8 cellular contexts compared by ENCODE assay signal in the genomic region with DNA sequence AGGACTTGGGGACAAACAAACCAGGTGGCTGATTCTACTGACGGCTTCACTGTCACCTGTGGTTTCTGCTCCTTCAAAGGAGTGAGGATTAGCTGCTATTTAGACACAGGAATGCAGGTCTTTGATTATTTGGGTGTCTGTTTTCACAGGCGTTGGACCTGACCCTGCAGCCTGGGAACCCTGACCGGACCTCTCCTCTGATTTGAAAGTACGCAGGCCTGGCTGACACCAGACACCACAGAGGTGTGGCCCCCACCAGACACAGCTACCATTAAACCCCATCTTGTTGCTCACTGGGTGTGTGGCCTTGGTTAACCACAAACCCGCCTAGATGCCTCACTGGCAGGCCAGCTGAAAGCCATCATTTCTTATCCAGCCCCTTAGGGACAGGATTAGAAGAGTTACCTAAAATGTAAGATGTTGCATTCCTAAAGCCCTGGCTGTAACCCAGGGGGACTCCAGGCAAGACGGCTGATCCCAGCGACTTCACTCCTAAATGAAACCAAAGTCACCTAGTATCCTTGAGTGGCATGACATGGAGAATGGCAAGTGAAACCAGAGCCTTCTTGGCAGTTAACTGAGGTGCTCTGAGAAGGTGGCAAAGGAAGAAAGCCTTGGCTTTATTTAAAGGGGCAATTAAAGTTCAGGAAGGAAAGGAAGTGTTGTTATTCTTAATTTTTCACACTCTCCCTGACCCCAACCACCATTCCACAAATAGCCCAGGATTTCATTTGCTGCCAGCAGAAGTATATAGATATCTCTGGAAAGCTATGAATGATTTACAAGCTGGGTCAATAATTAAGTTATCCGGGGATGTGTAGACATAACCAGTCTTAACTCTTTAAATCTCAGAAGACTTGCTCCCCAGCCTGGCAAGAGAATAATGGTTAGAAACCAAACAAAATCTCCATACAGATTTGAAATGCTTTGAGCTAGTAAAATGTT.
DNase-seq lines count a peak whose midpoint lies in the region; ATAC-seq and TF ChIP-seq lines count a peak whose summit lies in the region.

No MANE protein-coding gene starts in this region.

- peaks cover 0 to 5% (median 0%) of the 10 kb centered on the region in 7 donors for H3K4me1 Mint-ChIP-seq in naive thymus-derived CD4-positive, alpha-beta T cell

- no peaks in the 10 kb centered on the region for H3K36me3 Mint-ChIP-seq in naive thymus-derived CD4-positive, alpha-beta T cell

- peaks cover 17 to 37% of the 10 kb centered on the region in 2 donors for H3K4me1 ChIP-seq in thyroid gland
- H3K4me1 ChIP-seq in naive thymus-derived CD4-positive, alpha-beta T cell (ENCODE audit: control insufficient read depth in 2 of 2, insufficient read depth in 2 of 2, low read length in 2 of 2): no peaks in the 10 kb centered on the region

- H3K27ac ChIP-seq in thyroid gland: peak overlapping the region; percentile 76 to 95 (median 84)
- H3K27ac ChIP-seq in naive thymus-derived CD4-positive, alpha-beta T cell (ENCODE audit: low read depth, low read length): no peak overlapping the region

- DNase-seq in A172 (ENCODE audit: low spot score) (peak; percentile 84), LHCN-M2 (ENCODE audit: low read depth) (peak; percentile 85), thyroid gland (peak; percentile 45 to 70), cortex of kidney (lab: John Stamatoyannopoulos, UW) (no peak), NCI-H1436 treated with DMSO at 0.1 percent for 48 hours (lab: John Stamatoyannopoulos, UW) (no peak)
- no peak for DNase-seq in naive thymus-derived CD4-positive, alpha-beta T cell

- no peak overlapping the region for H3K27ac Mint-ChIP-seq in naive thymus-derived CD4-positive, alpha-beta T cell

- H3K4me3 ChIP-seq in thyroid gland (replicated peaks in 1 of 3): no peak overlapping the region
- H3K4me3 ChIP-seq in naive thymus-derived CD4-positive, alpha-beta T cell (ENCODE audit: low read length): no peak overlapping the region

- TF ChIP-seq CTCF in thyroid gland (IDR thresholded peaks at IDR 0.05): no peak

- CTCF ChIA-PET in naive thymus-derived CD4-positive, alpha-beta T cell (lab: Charles Lee): no interaction called here

- peaks cover 8 to 36% (median 23%) of the 10 kb centered on the region in 5 donors for H3K27me3 Mint-ChIP-seq in naive thymus-derived CD4-positive, alpha-beta T cell

- no peaks in the 10 kb centered on the region for H3K9me3 ChIP-seq in thyroid gland
- H3K9me3 ChIP-seq in naive thymus-derived CD4-positive, alpha-beta T cell (ENCODE audit: control insufficient read depth in 2 of 3, low read length in 3 of 3): no peaks in the 10 kb centered on the region

- no peak for TF ChIP-seq POLR2A in thyroid gland (IDR thresholded peaks at IDR 0.05)

- H3K4me3 Mint-ChIP-seq in naive thymus-derived CD4-positive, alpha-beta T cell: no peak overlapping the region

- intact Hi-C loops in thyroid gland (cut with DNase I): no loop called here
- intact Hi-C loops in naive thymus-derived CD4-positive, alpha-beta T cell (cut with micrococcal nuclease): no loop called here

- POLR2A ChIA-PET in naive thymus-derived CD4-positive, alpha-beta T cell (lab: Charles Lee): no interaction called here

- H3K9me3 Mint-ChIP-seq in naive thymus-derived CD4-positive, alpha-beta T cell: peaks cover 0 to 2% (median 0%) of the 10 kb centered on the region in 11 donors

- WGBS in thyroid gland, 2 donors: 57 to 63% methylated on average over 8 of the region's 8 CpGs

- H3K36me3 ChIP-seq in thyroid gland: no peaks in the 10 kb centered on the region
- no peaks in the 10 kb centered on the region for H3K36me3 ChIP-seq in naive thymus-derived CD4-positive, alpha-beta T cell (ENCODE audit: control insufficient read depth in 2 of 3, insufficient read depth in 3 of 3, low read length in 3 of 3)

- ATAC-seq in GM21367 (IDR thresholded peaks at IDR 0.05; ENCODE audit: unreplicated experiment) (peak; percentile 65), esophagus mucosa (peak; percentile 74)
- no peak for ATAC-seq in naive thymus-derived CD4-positive, alpha-beta T cell

- H3K27me3 ChIP-seq in thyroid gland: no peaks in the 10 kb centered on the region
- no peaks in the 10 kb centered on the region for H3K27me3 ChIP-seq in naive thymus-derived CD4-positive, alpha-beta T cell (ENCODE audit: control insufficient read depth in 2 of 2, insufficient read depth in 2 of 2, low read length in 2 of 2)

Comparison
In these comparisons a context has a peak if more than half of its experiments do, and no peak if none do; other contexts are left out.
1. DNase-seq: peak in A172 (single experiment), LHCN-M2 (single experiment) and thyroid gland (2 of 2); none in naive thymus-derived CD4-positive, alpha-beta T cell (0 of 9), cortex of kidney (single experiment) and NCI-H1436 treated with DMSO at 0.1 percent for 48 hours (single experiment).